ENCODE assay signal across 8 cellular contexts in the genomic region with DNA sequence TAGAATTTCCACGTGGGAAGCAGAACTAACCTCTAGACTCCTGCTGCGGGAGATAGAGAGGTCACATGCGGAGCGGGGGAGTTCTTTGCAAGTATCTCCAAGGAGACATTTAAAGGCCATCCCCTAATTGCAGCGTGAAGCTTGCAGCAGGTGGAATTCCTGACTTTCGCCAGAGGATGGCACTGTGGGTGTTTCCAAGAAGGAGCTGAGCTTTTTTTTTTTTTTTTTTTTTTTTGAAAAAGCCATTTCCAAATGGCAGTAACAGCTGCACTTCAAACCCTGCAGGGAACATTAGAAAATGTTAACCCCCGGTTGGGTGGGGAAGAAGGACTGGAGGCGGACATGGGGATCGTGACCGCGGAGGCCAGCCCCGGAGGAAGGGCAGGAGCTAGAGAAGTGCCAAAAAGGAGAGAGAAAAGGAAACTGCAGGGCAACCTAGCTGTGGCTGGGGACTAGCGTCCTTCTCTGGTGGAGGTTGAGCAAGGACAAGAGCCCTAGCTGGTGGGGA.
DNase-seq lines count a peak whose midpoint lies in the region; ATAC-seq and TF ChIP-seq lines count a peak whose summit lies in the region.

No MANE protein-coding gene starts in this region.

- CTCF ChIA-PET in activated CD4-positive, alpha-beta T cell treated with anti-CD3 and anti-CD28 coated beads, Interleukin-2, amount 10 ng/mL, durations not matched to agents 7 days and 5 days (lab: Charles Lee) = interaction anchor here (1.1 kb wide), 1 partner anchor 10 kb away, joined by 3 read pairs; no protein-coding TSS in a partner anchor

- no peak for ATAC-seq in GM18861 (IDR thresholded peaks at IDR 0.05; ENCODE audit: unreplicated experiment)

- POLR2A ChIA-PET in activated CD4-positive, alpha-beta T cell treated with anti-CD3 and anti-CD28 coated beads, Interleukin-2, amount 10 ng/mL, durations not matched to agents 7 days and 5 days (lab: Charles Lee) = interaction anchor here (0.5 kb wide), 1 partner anchor 477 kb away, joined by 3 read pairs; no protein-coding TSS in a partner anchor

- no peaks in the 10 kb centered on the region for H3K36me3 Mint-ChIP-seq in activated CD4-positive, alpha-beta T cell treated with anti-CD3 and anti-CD28 coated beads, Interleukin-2, amount 10 ng/mL, durations not matched to agents 7 days and 5 days (ENCODE audit: low read depth)

- peak in 1 of 3 donors; percentile 10 for TF ChIP-seq CTCF in ovary (IDR thresholded peaks at IDR 0.05)

- no peak overlapping the region for H3K27ac ChIP-seq in ovary

- TF ChIP-seq EP300 in ovary (IDR thresholded peaks at IDR 0.05) = no peak

- intact Hi-C loops in ovary (cut with DNase I) = no loop called here

- H3K4me1 ChIP-seq in ovary (ENCODE audit: insufficient read depth) = no peaks in the 10 kb centered on the region

- H3K36me3 ChIP-seq in ovary = no peaks in the 10 kb centered on the region

- no peaks in the 10 kb centered on the region for H3K27me3 ChIP-seq in ovary

- no peak overlapping the region for H3K4me3 ChIP-seq in ovary

- WGBS in ovary, 3 donors = 2 to 5% (median 3%) methylated on average over 13 of the region's 13 CpGs

- H3K4me3 Mint-ChIP-seq in activated CD4-positive, alpha-beta T cell treated with anti-CD3 and anti-CD28 coated beads, Interleukin-2, amount 10 ng/mL, durations not matched to agents 7 days and 5 days = no peak overlapping the region

- H3K27me3 Mint-ChIP-seq in activated CD4-positive, alpha-beta T cell treated with anti-CD3 and anti-CD28 coated beads, Interleukin-2, amount 10 ng/mL, durations not matched to agents 7 days and 5 days = no peaks in the 10 kb centered on the region

- peak in 9 of 14 donors; percentile 3 to 44 (median 20) for DNase-seq in C1 segment of cervical spinal cord (lab: John Stamatoyannopoulos, UW)
- peak; percentile 19 for DNase-seq in GM19240 (ENCODE audit: insufficient read length, low spot score)
- peak; percentile 33 for DNase-seq in NCI-H2107 (lab: John Stamatoyannopoulos, UW)
- DNase-seq in activated CD4-positive, alpha-beta T cell treated with anti-CD3 and anti-CD28 coated beads, Interleukin-2, amount 10 ng/mL, durations not matched to agents 7 days and 5 days = peak; percentile 16
- DNase-seq in germinal center (ENCODE audit: low spot score) = peak; percentile 21
- peak; percentile 39 to 69 (median 53) for DNase-seq in ovary
- no peak for DNase-seq in GOT3 (lab: John Stamatoyannopoulos, UW)

- TF ChIP-seq POLR2A in ovary (IDR thresholded peaks at IDR 0.05) = no peak

- no peaks in the 10 kb centered on the region for H3K9me3 ChIP-seq in ovary

- H3K4me1 Mint-ChIP-seq in activated CD4-positive, alpha-beta T cell treated with anti-CD3 and anti-CD28 coated beads, Interleukin-2, amount 10 ng/mL, durations not matched to agents 7 days and 5 days = no peaks in the 10 kb centered on the region

- no peaks in the 10 kb centered on the region for H3K9me3 Mint-ChIP-seq in activated CD4-positive, alpha-beta T cell treated with anti-CD3 and anti-CD28 coated beads, Interleukin-2, amount 10 ng/mL, durations not matched to agents 7 days and 5 days

- H3K27ac Mint-ChIP-seq in activated CD4-positive, alpha-beta T cell treated with anti-CD3 and anti-CD28 coated beads, Interleukin-2, amount 10 ng/mL, durations not matched to agents 7 days and 5 days = no peak overlapping the region
